ENCODE assay signal across 1 cellular context in genomic region chr22:37745548-37746365, GRCh38.
TF ChIP-seq lines count a peak whose summit lies in the region.

No MANE protein-coding gene starts in this region.

TF ChIP-seq in HEK293, 187 proteins besides CTCF, POLR2A, EP300 and RAD21 (continued from another document and continues in another):
- TF ChIP-seq ZBTB11 (tag by site-specific recombination; conservative IDR thresholded peaks at IDR 0.05; ENCODE audit: low read depth) (no peak), ZNF10 (tag by site-specific recombination; IDR thresholded peaks at IDR 0.05) (no peak), ZNF354C (tag by site-specific recombination; IDR thresholded peaks at IDR 0.05; ENCODE audit: borderline replicate concordance, low read depth) (no peak), ZNF571 (tag by site-specific recombination; IDR thresholded peaks at IDR 0.05) (no peak), BCL11A (tag by site-specific recombination; IDR thresholded peaks at IDR 0.05; ENCODE audit: low read depth) (no peak), ZNF791 (tag by site-specific recombination; IDR thresholded peaks at IDR 0.05) (no peak), ZNF792 (tag by site-specific recombination; IDR thresholded peaks at IDR 0.05) (no peak), SETDB1 (IDR thresholded peaks at IDR 0.05; ENCODE audit: insufficient read length, low read length) (no peak), ZXDB (tag by site-specific recombination; IDR thresholded peaks at IDR 0.05) (no peak), ZNF394 (tag by site-specific recombination; IDR thresholded peaks at IDR 0.05; ENCODE audit: borderline replicate concordance) (no peak), ZNF239 (tag by site-specific recombination; IDR thresholded peaks at IDR 0.05) (no peak), ZSCAN4 (tag by site-specific recombination; IDR thresholded peaks at IDR 0.05) (no peak), ZNF248 (tag by site-specific recombination; IDR thresholded peaks at IDR 0.05) (no peak), ZNF266 (tag by site-specific recombination; IDR thresholded peaks at IDR 0.05; ENCODE audit: low read depth) (no peak), ZNF202 (tag by site-specific recombination; IDR thresholded peaks at IDR 0.05; ENCODE audit: borderline replicate concordance) (no peak), ZBTB10 (tag by site-specific recombination; IDR thresholded peaks at IDR 0.05) (no peak), ZNF704 (tag by site-specific recombination; IDR thresholded peaks at IDR 0.05) (no peak), SP2 (tag by site-specific recombination; IDR thresholded peaks at IDR 0.05) (peak; percentile 54), ZNF677 (tag by site-specific recombination; IDR thresholded peaks at IDR 0.05) (no peak), HOXC10 (CRISPR knock-in tag; IDR thresholded peaks at IDR 0.05) (no peak), ZNF513 (tag by site-specific recombination; IDR thresholded peaks at IDR 0.05) (0 out of 2 replicates have a peak, but pooled peaks have one; percentile 12), MZF1 (tag by site-specific recombination; IDR thresholded peaks at IDR 0.05; ENCODE audit: borderline replicate concordance) (no peak), SP7 (tag by site-specific recombination; IDR thresholded peaks at IDR 0.05) (0 out of 2 replicates have a peak, but pooled peaks have one; percentile 17), ZNF629 (tag by site-specific recombination; IDR thresholded peaks at IDR 0.05) (no peak), BCL11B (tag by site-specific recombination; IDR thresholded peaks at IDR 0.05; ENCODE audit: low read depth) (no peak), SP3 (tag by site-specific recombination; IDR thresholded peaks at IDR 0.05) (no peak), ZNF626 (tag by site-specific recombination; IDR thresholded peaks at IDR 0.05) (no peak), INSM2 (tag by site-specific recombination; IDR thresholded peaks at IDR 0.05) (0 out of 2 replicates have a peak, but pooled peaks have one; percentile 15), ZNF133 (tag by site-specific recombination; IDR thresholded peaks at IDR 0.05) (no peak), ZNF2 (tag by site-specific recombination; IDR thresholded peaks at IDR 0.05) (no peak), ZNF654 (tag by site-specific recombination; IDR thresholded peaks at IDR 0.05; ENCODE audit: low read depth) (no peak), ZFHX2 (tag by site-specific recombination; conservative IDR thresholded peaks at IDR 0.05) (peak; percentile 88), ZBTB48 (tag by site-specific recombination; IDR thresholded peaks at IDR 0.05) (peak; percentile 79; the same call in 1 of the 2 replicates), KLF16 (tag by site-specific recombination; IDR thresholded peaks at IDR 0.05) (0 out of 2 replicates have a peak, but pooled peaks have one; percentile 15), ZFP69B (tag by site-specific recombination; IDR thresholded peaks at IDR 0.05) (no peak), ZNF18 (tag by site-specific recombination; IDR thresholded peaks at IDR 0.05) (no peak), KLF17 (tag by site-specific recombination; IDR thresholded peaks at IDR 0.05) (peak; percentile 55; the same call in 1 of the 2 replicates), ZNF549 (tag by site-specific recombination; IDR thresholded peaks at IDR 0.05) (no peak), ZNF155 (tag by site-specific recombination; IDR thresholded peaks at IDR 0.05) (no peak), ZBTB7A (tag by site-specific recombination; IDR thresholded peaks at IDR 0.05; ENCODE audit: low read depth) (no peak), ZNF335 (tag by site-specific recombination; conservative IDR thresholded peaks at IDR 0.05) (peak; percentile 20; the same call in 1 of the 2 replicates), ZNF292 (tag by site-specific recombination; IDR thresholded peaks at IDR 0.05; ENCODE audit: borderline replicate concordance, low read depth) (no peak), ZNF843 (tag by site-specific recombination; IDR thresholded peaks at IDR 0.05) (no peak), GFI1B (tag by site-specific recombination; IDR thresholded peaks at IDR 0.05) (0 out of 2 replicates have a peak, but pooled peaks have one; percentile 21), ZNF660 (tag by site-specific recombination; IDR thresholded peaks at IDR 0.05) (no peak), ZNF830 (tag by site-specific recombination; IDR thresholded peaks at IDR 0.05; ENCODE audit: low read depth) (no peak), ZNF341 (tag by site-specific recombination; IDR thresholded peaks at IDR 0.05; ENCODE audit: low read depth) (peak; percentile 65), ZNF530 (tag by site-specific recombination; IDR thresholded peaks at IDR 0.05; ENCODE audit: low read depth) (no peak), ZBTB8A (tag by site-specific recombination; IDR thresholded peaks at IDR 0.05) (peak; percentile 86), PATZ1 (tag by site-specific recombination; IDR thresholded peaks at IDR 0.05) (peak; percentile 13; the same call in 1 of the 2 replicates), EGR2 (tag by site-specific recombination; IDR thresholded peaks at IDR 0.05; ENCODE audit: low read depth) (peak; percentile 71), ZNF768 (tag by site-specific recombination; IDR thresholded peaks at IDR 0.05) (peak; percentile 98; the same call in 1 of the 2 replicates), ZNF221 (tag by site-specific recombination; IDR thresholded peaks at IDR 0.05; ENCODE audit: borderline replicate concordance) (no peak)
